In the genomic region with DNA sequence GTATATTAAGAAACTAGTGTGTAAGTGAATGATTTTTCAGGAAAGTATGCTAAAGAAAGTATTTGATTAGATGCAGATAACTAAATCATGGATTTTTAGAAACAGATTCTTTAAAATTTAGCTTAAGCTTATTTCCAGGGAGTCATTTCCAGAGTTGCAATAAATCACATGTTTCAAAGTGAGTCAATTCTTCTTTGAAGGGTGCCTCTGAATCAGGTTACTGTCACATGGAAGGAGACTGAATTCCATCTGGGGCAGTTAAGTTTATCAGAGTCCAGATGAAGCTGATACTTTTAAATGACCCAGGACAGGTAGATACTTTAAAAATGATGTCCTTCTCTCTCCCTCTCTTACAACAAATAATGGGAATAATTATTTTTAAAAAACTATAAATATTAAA, we compare ENCODE assay signal across 1 cellular context.
A peak's percentile ranks its signal among the peaks of the same experiment; 100 is the strongest.
TF ChIP-seq lines count a peak whose summit lies in the region.

No MANE protein-coding gene starts in this region.

TF ChIP-seq in GM12878, 131 proteins besides CTCF, POLR2A, EP300 and RAD21:
- TF ChIP-seq HDGF (IDR thresholded peaks at IDR 0.05) (no peak), JUNB (IDR thresholded peaks at IDR 0.05) (0 out of 2 replicates have a peak, but pooled peaks have one; percentile 18)
- TF ChIP-seq, protein P1, sequence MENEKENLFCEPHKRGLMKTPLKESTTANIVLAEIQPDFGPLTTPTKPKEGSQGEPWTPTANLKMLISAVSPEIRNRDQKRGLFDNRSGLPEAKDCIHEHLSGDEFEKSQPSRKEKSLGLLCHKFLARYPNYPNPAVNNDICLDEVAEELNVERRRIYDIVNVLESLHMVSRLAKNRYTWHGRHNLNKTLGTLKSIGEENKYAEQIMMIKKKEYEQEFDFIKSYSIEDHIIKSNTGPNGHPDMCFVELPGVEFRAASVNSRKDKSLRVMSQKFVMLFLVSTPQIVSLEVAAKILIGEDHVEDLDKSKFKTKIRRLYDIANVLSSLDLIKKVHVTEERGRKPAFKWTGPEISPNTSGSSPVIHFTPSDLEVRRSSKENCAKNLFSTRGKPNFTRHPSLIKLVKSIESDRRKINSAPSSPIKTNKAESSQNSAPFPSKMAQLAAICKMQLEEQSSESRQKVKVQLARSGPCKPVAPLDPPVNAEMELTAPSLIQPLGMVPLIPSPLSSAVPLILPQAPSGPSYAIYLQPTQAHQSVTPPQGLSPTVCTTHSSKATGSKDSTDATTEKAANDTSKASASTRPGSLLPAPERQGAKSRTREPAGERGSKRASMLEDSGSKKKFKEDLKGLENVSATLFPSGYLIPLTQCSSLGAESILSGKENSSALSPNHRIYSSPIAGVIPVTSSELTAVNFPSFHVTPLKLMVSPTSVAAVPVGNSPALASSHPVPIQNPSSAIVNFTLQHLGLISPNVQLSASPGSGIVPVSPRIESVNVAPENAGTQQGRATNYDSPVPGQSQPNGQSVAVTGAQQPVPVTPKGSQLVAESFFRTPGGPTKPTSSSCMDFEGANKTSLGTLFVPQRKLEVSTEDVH (IDR thresholded peaks at IDR 0.05; ENCODE audit: low read depth, partially characterized antibody) = no peak
